9 cellular contexts compared by ENCODE assay signal in the genomic region with DNA sequence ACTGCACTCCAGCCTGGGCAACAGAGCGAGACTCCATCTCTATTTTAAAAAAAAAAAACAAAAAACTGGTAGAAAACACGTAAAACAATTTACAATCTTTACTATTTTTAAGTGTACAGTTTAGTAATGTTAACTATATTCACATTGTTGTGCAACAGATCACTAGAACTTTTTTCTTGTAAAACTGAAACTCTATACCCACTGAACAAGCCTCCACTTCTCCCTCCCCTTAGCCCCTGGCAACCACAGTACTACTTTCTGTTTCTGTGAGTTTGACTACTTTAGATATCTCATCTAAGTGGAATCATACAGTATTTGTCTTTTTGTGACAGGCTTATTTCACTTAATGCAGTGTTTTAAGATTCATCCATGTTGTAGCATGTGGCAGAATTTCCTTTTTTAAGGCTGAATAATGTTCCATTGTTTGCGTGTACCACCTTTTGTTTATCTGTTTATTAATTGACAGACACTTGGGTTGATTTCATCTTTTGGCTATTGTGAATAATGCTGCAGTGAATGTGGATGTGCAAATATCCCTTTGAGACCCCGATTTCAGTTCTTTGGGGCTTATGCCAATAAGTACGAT. TPM values are rescaled to one million over a fixed set of nuclear protein-coding genes. Genes with fewer than 3 reads are reported as not detected.
DNase-seq lines count a peak whose midpoint lies in the region; ATAC-seq and TF ChIP-seq lines count a peak whose summit lies in the region.
"Had no signal": no experiment of that assay in that cellular context is flagged by ENCODE, and none has a peak within 500 bp of the region (broad histone marks: within the 10 kb centered on the region; RNA-seq: fewer than 3 reads in every experiment).

No MANE protein-coding gene starts in this region.

- H3K27me3 Mint-ChIP-seq in natural killer cell treated with Interleukin-12 subunit alpha and Interleukin-12 subunit beta and Interleukin-15 and Interleukin-18, amount 100 ng/mL, for 72 hours: no peaks in the 10 kb centered on the region

- peak; percentile 91 for ATAC-seq in GM19351 (IDR thresholded peaks at IDR 0.05; ENCODE audit: unreplicated experiment)
- ATAC-seq in HG02642 (IDR thresholded peaks at IDR 0.05; ENCODE audit: poor library complexity, unreplicated experiment): peak; percentile 89
- peak; percentile 99 for ATAC-seq in natural killer cell treated with Interleukin-12 subunit alpha and Interleukin-12 subunit beta and Interleukin-15 and Interleukin-18, amount 100 ng/mL, for 72 hours
- no peak for ATAC-seq in body of pancreas
- ATAC-seq: left lobe of liver had no signal

- TF ChIP-seq CTCF in esophagus squamous epithelium (IDR thresholded peaks at IDR 0.05): no peak
- no peak for TF ChIP-seq CTCF in body of pancreas (IDR thresholded peaks at IDR 0.05)

- peak; percentile 32 for DNase-seq in OCI-M1 (lab: John Stamatoyannopoulos, UW)
- DNase-seq in natural killer cell treated with Interleukin-12 subunit alpha and Interleukin-12 subunit beta and Interleukin-15 and Interleukin-18, amount 100 ng/mL, for 72 hours (ENCODE audit: low spot score): peak; percentile 77
- no peak for DNase-seq in NCI-H1048 (lab: John Stamatoyannopoulos, UW)
- no peak for DNase-seq in esophagus squamous epithelium (lab: John Stamatoyannopoulos, UW)
- DNase-seq in body of pancreas: no peak
- DNase-seq: cerebellar nuclear complex had no signal

- H3K4me1 ChIP-seq in esophagus squamous epithelium (peaks cover 0 to 3% (median 2%) of the 10 kb centered on the region in 3 donors), body of pancreas (no peaks in the 10 kb centered on the region)

- no peak for TF ChIP-seq POLR2A in esophagus squamous epithelium (IDR thresholded peaks at IDR 0.05)
- TF ChIP-seq POLR2A in body of pancreas (IDR thresholded peaks at IDR 0.05): no peak

- peak overlapping the region; percentile 86 to 89 for H3K27ac Mint-ChIP-seq in natural killer cell treated with Interleukin-12 subunit alpha and Interleukin-12 subunit beta and Interleukin-15 and Interleukin-18, amount 100 ng/mL, for 72 hours

- no peaks in the 10 kb centered on the region for H3K27me3 ChIP-seq in esophagus squamous epithelium
- no peaks in the 10 kb centered on the region for H3K27me3 ChIP-seq in body of pancreas

- H3K36me3 ChIP-seq in esophagus squamous epithelium (peaks cover 4 to 100% (median 7%) of the 10 kb centered on the region in 3 donors), body of pancreas (replicated peaks in 1 of 2; ENCODE audit: insufficient read depth in 1 of 2, low read depth in 2 of 2) (peaks cover 4 to 5% of the 10 kb centered on the region in 2 donors)

- H3K9me3 ChIP-seq in esophagus squamous epithelium (no peaks in the 10 kb centered on the region), body of pancreas (no peaks in the 10 kb centered on the region)

- peaks cover 17 to 23% of the 10 kb centered on the region in 2 donors for H3K4me1 Mint-ChIP-seq in natural killer cell treated with Interleukin-12 subunit alpha and Interleukin-12 subunit beta and Interleukin-15 and Interleukin-18, amount 100 ng/mL, for 72 hours (ENCODE audit: low read depth in 2 of 2)

- peaks cover 12% of the 10 kb centered on the region for H3K36me3 Mint-ChIP-seq in natural killer cell treated with Interleukin-12 subunit alpha and Interleukin-12 subunit beta and Interleukin-15 and Interleukin-18, amount 100 ng/mL, for 72 hours

- H3K4me3 Mint-ChIP-seq in natural killer cell treated with Interleukin-12 subunit alpha and Interleukin-12 subunit beta and Interleukin-15 and Interleukin-18, amount 100 ng/mL, for 72 hours: peak overlapping the region; percentile 75

- H3K27ac ChIP-seq in esophagus squamous epithelium: no peak overlapping the region
- peak overlapping the region in 1 of 4 donors; percentile 13 for H3K27ac ChIP-seq in body of pancreas

- intact Hi-C loops in esophagus squamous epithelium (cut with DNase I) (no loop called here), body of pancreas (cut with DNase I) (no loop called here)

- no peaks in the 10 kb centered on the region for H3K9me3 Mint-ChIP-seq in natural killer cell treated with Interleukin-12 subunit alpha and Interleukin-12 subunit beta and Interleukin-15 and Interleukin-18, amount 100 ng/mL, for 72 hours

- WGBS in esophagus squamous epithelium, 2 donors: 82 to 93% methylated on average over 5 of the region's 5 CpGs
- 79 to 92% methylated on average over 5 of the region's 5 CpGs for WGBS in body of pancreas, 2 donors

- H3K4me3 ChIP-seq in esophagus squamous epithelium (no peak overlapping the region), body of pancreas (no peak overlapping the region)

RNA-seq across cellular contexts. Expression of gene DDB2, which starts 10.9 kb away (rescaled TPM):
- total RNA-seq in natural killer cell treated with Interleukin-12 subunit alpha and Interleukin-12 subunit beta and Interleukin-15 and Interleukin-18, amount 100 ng/mL, for 72 hours: 10 to 100 TPM; 47.9 to 71.7 TPM
- total RNA-seq in esophagus squamous epithelium (10 to 100 TPM; 25.7 to 65.8 (median 43.5) TPM), body of pancreas (10 to 100 TPM; 10.9 to 33.2 TPM)

RNA-seq across cellular contexts. Expression of gene ACP2, which starts 23.0 kb away (rescaled TPM):
- total RNA-seq in natural killer cell treated with Interleukin-12 subunit alpha and Interleukin-12 subunit beta and Interleukin-15 and Interleukin-18, amount 100 ng/mL, for 72 hours: 10 to 100 TPM; 27.3 to 33.3 TPM
- 10 to 100 TPM; 20.4 to 38.0 (median 26.5) TPM for total RNA-seq in esophagus squamous epithelium
- total RNA-seq in body of pancreas: 10 to 100 TPM; 31.6 to 43.1 TPM

RNA-seq across cellular contexts. Expression of gene NR1H3, which starts 32.2 kb away (rescaled TPM):
- 1 to 10 TPM; 6.3 to 8.9 TPM for total RNA-seq in natural killer cell treated with Interleukin-12 subunit alpha and Interleukin-12 subunit beta and Interleukin-15 and Interleukin-18, amount 100 ng/mL, for 72 hours
- total RNA-seq in esophagus squamous epithelium: 10 to 100 TPM in 2 of 4 donors, 1 to 10 TPM in 2; 2.4 to 24.8 (median 12.5) TPM
- total RNA-seq in body of pancreas: 10 to 100 TPM; 17.9 to 33.9 TPM

RNA-seq across cellular contexts. Expression of gene PACSIN3, which starts 39.4 kb away (rescaled TPM):
- 1 to 10 TPM; 1.1 to 4.0 TPM for total RNA-seq in natural killer cell treated with Interleukin-12 subunit alpha and Interleukin-12 subunit beta and Interleukin-15 and Interleukin-18, amount 100 ng/mL, for 72 hours
- total RNA-seq in esophagus squamous epithelium: 10 to 100 TPM; 55.9 to 95.7 (median 65.0) TPM
- 10 to 100 TPM; 30.7 to 56.0 TPM for total RNA-seq in body of pancreas

RNA-seq across cellular contexts. Expression of gene MADD, which starts 44.3 kb away (rescaled TPM):
- total RNA-seq in natural killer cell treated with Interleukin-12 subunit alpha and Interleukin-12 subunit beta and Interleukin-15 and Interleukin-18, amount 100 ng/mL, for 72 hours: 100 to 1,000 TPM in 1 of 2 donors, 10 to 100 TPM in 1; 94.1 to 120 TPM
- total RNA-seq in esophagus squamous epithelium: 10 to 100 TPM; 12.6 to 34.7 (median 15.4) TPM
- 10 to 100 TPM; 22.8 to 41.2 TPM for total RNA-seq in body of pancreas

Comparison
In these comparisons a context has a peak if more than half of its experiments do, and no peak if none do; other contexts are left out.
1. DNase-seq: peak in OCI-M1 (single experiment) and natural killer cell treated with Interleukin-12 subunit alpha and Interleukin-12 subunit beta and Interleukin-15 and Interleukin-18, amount 100 ng/mL, for 72 hours (single experiment); none in NCI-H1048 (single experiment), esophagus squamous epithelium (single experiment) and body of pancreas (0 of 4).